ENCODE assay signal across 8 cellular contexts in the genomic region with DNA sequence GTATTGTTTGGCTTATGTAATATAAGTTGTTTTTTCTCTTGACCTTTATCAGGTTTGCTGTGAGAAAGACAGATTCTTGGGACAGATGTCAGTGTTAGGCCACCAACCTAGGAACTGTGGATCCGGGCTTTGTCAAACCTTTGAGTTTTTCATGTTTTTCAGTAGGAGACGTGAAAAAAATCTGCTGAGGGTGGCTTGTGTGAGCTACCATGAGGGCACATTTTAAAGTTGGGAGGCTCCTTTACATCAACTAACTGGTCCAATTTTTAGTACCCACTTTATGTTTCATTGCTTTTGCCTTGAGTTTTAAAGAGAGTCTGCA. TPM values are rescaled to one million over a fixed set of nuclear protein-coding genes. Genes with fewer than 3 reads are reported as not detected.
DNase-seq lines count a peak whose midpoint lies in the region; ATAC-seq and TF ChIP-seq lines count a peak whose summit lies in the region.

No MANE protein-coding gene starts in this region.

- peak overlapping the region; percentile 88 for H3K9ac ChIP-seq in GM23248

- no peak for TF ChIP-seq POLR2A in gastroesophageal sphincter (IDR thresholded peaks at IDR 0.05)

- H3K4me3 Mint-ChIP-seq in T-cell: peak overlapping the region; percentile 95 to 98 (median 97)

- H3K4me2 ChIP-seq in GM23248 (ENCODE audit: unreplicated experiment): peak overlapping the region; percentile 96

- H3K27ac ChIP-seq in GM23248 (peak overlapping the region; percentile 85), gastroesophageal sphincter (peak overlapping the region in 1 of 4 donors; percentile 82), skin epidermis (peak overlapping the region in 8 of 21 experiments; percentile 47 to 89 (median 84))

- H4K20me1 ChIP-seq in GM23248 (ENCODE audit: insufficient read depth): peaks cover 2% of the 10 kb centered on the region; the same call in 1 of the 2 replicates

- H3K36me3 ChIP-seq in GM23248 (ENCODE audit: low read depth) (no peaks in the 10 kb centered on the region), gastroesophageal sphincter (no peaks in the 10 kb centered on the region)

- H2AFZ ChIP-seq in GM23248: peak overlapping the region; percentile 97

- no peaks in the 10 kb centered on the region for H3K27me3 ChIP-seq in GM23248 (replicated peaks; ENCODE audit: insufficient read depth)
- peaks cover 12% of the 10 kb centered on the region for H3K27me3 ChIP-seq in gastroesophageal sphincter

- in situ Hi-C loops in GM23248 (cut with MboI): no loop called here

- no peak for TF ChIP-seq CTCF in gastroesophageal sphincter (IDR thresholded peaks at IDR 0.05)

- peak overlapping the region; percentile 77 to 91 for H3K27ac Mint-ChIP-seq in T-cell

- H3K9me3 ChIP-seq in GM23248 (ENCODE audit: low read depth) (no peaks in the 10 kb centered on the region), gastroesophageal sphincter (no peaks in the 10 kb centered on the region)

- peaks cover 0 to 9% (median 0%) of the 10 kb centered on the region in 3 donors for H3K9me3 Mint-ChIP-seq in T-cell

- TF ChIP-seq EP300 in gastroesophageal sphincter (IDR thresholded peaks at IDR 0.05): no peak

- peaks cover 32 to 37% (median 33%) of the 10 kb centered on the region in 3 donors for H3K4me1 Mint-ChIP-seq in T-cell

- H3K4me3 ChIP-seq in GM23248 (peak overlapping the region; percentile 97), gastroesophageal sphincter (peak overlapping the region; percentile 83 to 86), skin epidermis (peak overlapping the region; percentile 64 to 94 (median 77))

- peaks cover 10% of the 10 kb centered on the region for H3K36me3 Mint-ChIP-seq in T-cell

- no peaks in the 10 kb centered on the region for H3K9me2 ChIP-seq in GM23248 (ENCODE audit: insufficient read depth)

- peaks cover 12% of the 10 kb centered on the region for H3F3A ChIP-seq in GM23248 (ENCODE audit: insufficient read depth)

- DNase-seq in GM23248 (no peak), T-cell (no peak), NCI-H2081 treated with DMSO at 0.1 percent for 48 hours (lab: John Stamatoyannopoulos, UW) (no peak), NCI-H2107 (lab: John Stamatoyannopoulos, UW) (no peak), NCI-H2029 (lab: John Stamatoyannopoulos, UW) (no peak)

- no peak for ATAC-seq in T-cell (replicated peaks in 1 of 4)
- no peak for ATAC-seq in gastroesophageal sphincter
- ATAC-seq in GM19324 (IDR thresholded peaks at IDR 0.05; ENCODE audit: low FRiP score, unreplicated experiment): no peak

- POLR2A ChIA-PET in T-cell (lab: Charles Lee): no interaction called here

- H3K27me3 Mint-ChIP-seq in T-cell: peaks cover 14 to 20% of the 10 kb centered on the region in 2 donors

- peaks cover 52% of the 10 kb centered on the region for H3K79me2 ChIP-seq in GM23248 (ENCODE audit: insufficient read depth)

- WGBS in GM23248 (ENCODE audit: low coverage in 1 of 2, low lambda C conversion rate in 2 of 2, missing lambda C conversion rate in 2 of 2), 2 experiments: 14 to 19% methylated on average over 2 of the region's 2 CpGs
- 9 to 16% methylated on average over 2 of the region's 2 CpGs for WGBS in gastroesophageal sphincter (ENCODE audit: low coverage in 1 of 2), 2 donors

- CTCF ChIA-PET in T-cell (lab: Charles Lee): no interaction called here

- peaks cover 12% of the 10 kb centered on the region for H3K4me1 ChIP-seq in GM23248 (ENCODE audit: insufficient read depth)
- peaks cover 3 to 28% (median 14%) of the 10 kb centered on the region in 3 donors for H3K4me1 ChIP-seq in gastroesophageal sphincter

RNA-seq across cellular contexts. Expression of a gene that starts 0.8 kb away (rescaled TPM):
- total RNA-seq in GM23248 (2014; rRNA removed; shearing (Covaris generic)): 16.4 and 27.2 TPM in 2 replicates
- polyA plus RNA-seq in GM23248 (2016; fragmentation: Nextera tagmentation; extraction: Ambion mirVana): 16.8 and 18.9 TPM in 2 replicates
- total RNA-seq in T-cell (10 to 100 TPM; 11.0 to 12.8 (median 11.7) TPM), gastroesophageal sphincter (10 to 100 TPM; 21.2 to 28.5 (median 23.8) TPM)

RNA-seq across cellular contexts. Expression of a gene that starts 36.2 kb away (rescaled TPM):
- total RNA-seq in GM23248 (2014; rRNA removed; shearing (Covaris generic)): 28.5 and 39.2 TPM in 2 replicates
- polyA plus RNA-seq in GM23248 (2016; fragmentation: Nextera tagmentation; extraction: Ambion mirVana): 19.7 and 22.5 TPM in 2 replicates
- total RNA-seq in T-cell (10 to 100 TPM; 58.2 to 73.8 (median 67.1) TPM), gastroesophageal sphincter (10 to 100 TPM; 20.9 to 85.1 (median 39.0) TPM)
